In the genomic region with DNA sequence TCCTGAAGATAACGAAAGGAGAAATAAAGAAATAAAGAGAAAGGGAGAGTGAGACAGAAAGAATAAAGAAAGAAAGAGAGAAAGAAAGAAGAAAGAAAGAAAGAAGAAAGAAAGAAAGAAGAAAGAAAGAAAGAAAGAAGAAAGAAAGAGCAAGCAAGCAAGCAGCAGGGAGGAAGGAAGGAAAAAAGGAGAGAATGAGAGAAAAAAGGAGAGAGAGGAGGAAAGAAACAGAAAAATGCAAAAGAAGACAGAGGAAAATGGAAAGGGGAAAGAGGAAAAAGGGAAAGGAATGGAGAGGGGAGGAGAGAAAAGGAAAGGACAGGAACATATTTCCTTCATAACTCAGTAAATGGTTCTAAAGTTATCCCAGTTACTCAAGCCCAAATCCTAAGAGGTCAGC, we compare ENCODE assay signal across 1 cellular context.
TF ChIP-seq lines count a peak whose summit lies in the region.

No MANE protein-coding gene starts in this region.

TF ChIP-seq in K562, 482 proteins besides CTCF, POLR2A, EP300 and RAD21 (continued from another document):
- TF ChIP-seq, protein P1, sequence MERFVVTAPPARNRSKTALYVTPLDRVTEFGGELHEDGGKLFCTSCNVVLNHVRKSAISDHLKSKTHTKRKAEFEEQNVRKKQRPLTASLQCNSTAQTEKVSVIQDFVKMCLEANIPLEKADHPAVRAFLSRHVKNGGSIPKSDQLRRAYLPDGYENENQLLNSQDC (CRISPR knock-in tag; IDR thresholded peaks at IDR 0.05), result no peak
- TF ChIP-seq OTX1 (CRISPR knock-in tag; IDR thresholded peaks at IDR 0.05) (0 out of 2 replicates have a peak, but pooled peaks have one; percentile 70), TBP (optimal IDR thresholded peaks at IDR 0.05; ENCODE audit: low read depth, low read length) (no peak), TBL1XR1 (IDR thresholded peaks at IDR 0.05; ENCODE audit: low read length in 2 of 2) (no peak), MAFF (IDR thresholded peaks at IDR 0.05; ENCODE audit: low read length) (no peak)
- TF ChIP-seq, protein P2, sequence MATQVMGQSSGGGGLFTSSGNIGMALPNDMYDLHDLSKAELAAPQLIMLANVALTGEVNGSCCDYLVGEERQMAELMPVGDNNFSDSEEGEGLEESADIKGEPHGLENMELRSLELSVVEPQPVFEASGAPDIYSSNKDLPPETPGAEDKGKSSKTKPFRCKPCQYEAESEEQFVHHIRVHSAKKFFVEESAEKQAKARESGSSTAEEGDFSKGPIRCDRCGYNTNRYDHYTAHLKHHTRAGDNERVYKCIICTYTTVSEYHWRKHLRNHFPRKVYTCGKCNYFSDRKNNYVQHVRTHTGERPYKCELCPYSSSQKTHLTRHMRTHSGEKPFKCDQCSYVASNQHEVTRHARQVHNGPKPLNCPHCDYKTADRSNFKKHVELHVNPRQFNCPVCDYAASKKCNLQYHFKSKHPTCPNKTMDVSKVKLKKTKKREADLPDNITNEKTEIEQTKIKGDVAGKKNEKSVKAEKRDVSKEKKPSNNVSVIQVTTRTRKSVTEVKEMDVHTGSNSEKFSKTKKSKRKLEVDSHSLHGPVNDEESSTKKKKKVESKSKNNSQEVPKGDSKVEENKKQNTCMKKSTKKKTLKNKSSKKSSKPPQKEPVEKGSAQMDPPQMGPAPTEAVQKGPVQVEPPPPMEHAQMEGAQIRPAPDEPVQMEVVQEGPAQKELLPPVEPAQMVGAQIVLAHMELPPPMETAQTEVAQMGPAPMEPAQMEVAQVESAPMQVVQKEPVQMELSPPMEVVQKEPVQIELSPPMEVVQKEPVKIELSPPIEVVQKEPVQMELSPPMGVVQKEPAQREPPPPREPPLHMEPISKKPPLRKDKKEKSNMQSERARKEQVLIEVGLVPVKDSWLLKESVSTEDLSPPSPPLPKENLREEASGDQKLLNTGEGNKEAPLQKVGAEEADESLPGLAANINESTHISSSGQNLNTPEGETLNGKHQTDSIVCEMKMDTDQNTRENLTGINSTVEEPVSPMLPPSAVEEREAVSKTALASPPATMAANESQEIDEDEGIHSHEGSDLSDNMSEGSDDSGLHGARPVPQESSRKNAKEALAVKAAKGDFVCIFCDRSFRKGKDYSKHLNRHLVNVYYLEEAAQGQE (CRISPR knock-in tag; IDR thresholded peaks at IDR 0.05; ENCODE audit: low read depth), result no peak
- TF ChIP-seq, protein P3, sequence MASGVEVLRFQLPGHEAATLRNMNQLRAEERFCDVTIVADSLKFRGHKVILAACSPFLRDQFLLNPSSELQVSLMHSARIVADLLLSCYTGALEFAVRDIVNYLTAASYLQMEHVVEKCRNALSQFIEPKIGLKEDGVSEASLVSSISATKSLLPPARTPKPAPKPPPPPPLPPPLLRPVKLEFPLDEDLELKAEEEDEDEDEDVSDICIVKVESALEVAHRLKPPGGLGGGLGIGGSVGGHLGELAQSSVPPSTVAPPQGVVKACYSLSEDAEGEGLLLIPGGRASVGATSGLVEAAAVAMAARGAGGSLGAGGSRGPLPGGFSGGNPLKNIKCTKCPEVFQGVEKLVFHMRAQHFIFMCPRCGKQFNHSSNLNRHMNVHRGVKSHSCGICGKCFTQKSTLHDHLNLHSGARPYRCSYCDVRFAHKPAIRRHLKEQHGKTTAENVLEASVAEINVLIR (CRISPR knock-in tag; IDR thresholded peaks at IDR 0.05), result no peak
